In the genomic region with DNA sequence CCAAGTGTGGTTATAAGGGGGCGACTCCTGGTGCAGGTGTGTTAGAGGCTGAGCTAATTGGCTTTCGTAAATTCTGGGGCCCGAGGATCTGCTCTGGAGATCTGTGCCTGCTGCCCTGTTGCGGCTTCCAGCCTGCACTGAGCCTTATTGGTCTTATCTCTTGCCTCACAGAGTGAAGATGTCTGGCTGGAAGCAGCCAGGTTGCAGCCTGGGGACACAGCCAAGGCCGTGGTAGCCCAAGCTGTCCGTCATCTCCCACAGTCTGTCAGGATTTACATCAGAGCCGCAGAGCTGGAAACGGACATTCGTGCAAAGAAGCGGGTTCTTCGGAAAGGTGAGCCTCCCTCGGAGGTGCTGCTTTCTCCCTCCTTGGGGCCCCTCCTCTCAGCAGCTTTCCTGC, we compare ENCODE assay signal across 16 cellular contexts.
"Had no signal": no experiment of that assay in that cellular context is flagged by ENCODE, and none has a peak within 500 bp of the region (broad histone marks: within the 10 kb centered on the region; RNA-seq: fewer than 3 reads in every experiment).

No MANE protein-coding gene starts in this region.

- H3K9me3 Mint-ChIP-seq: activated B cell treated with CpG ODN at 0.5 μM for 24 hours; activated CD4-positive, alpha-beta memory T cell treated with anti-CD3 and anti-CD28 coated beads for 36 hours; brain; mesothelial cell of epicardium; natural killer cell treated with Interleukin-12 subunit alpha and Interleukin-12 subunit beta and Interleukin-15 and Interleukin-18, amount 100 ng/mL, for 72 hours; stimulated activated naive B cell treated with anti-CD40 and anti-IgM and Interleukin-4, amounts not matched to agents 10 μg/mL and 1 μg/mL and 100 μg/mL, for 72 hours had no signal

- H3K27ac ChIP-seq: coronary artery, foreskin keratinocyte, lower lobe of right lung, spleen, tibial artery had no signal

- H3K27ac Mint-ChIP-seq: activated B cell treated with CpG ODN at 0.5 μM for 24 hours; mesothelial cell of epicardium; natural killer cell treated with Interleukin-12 subunit alpha and Interleukin-12 subunit beta and Interleukin-15 and Interleukin-18, amount 100 ng/mL, for 72 hours; stimulated activated naive B cell treated with anti-CD40 and anti-IgM and Interleukin-4, amounts not matched to agents 10 μg/mL and 1 μg/mL and 100 μg/mL, for 72 hours had no signal

- DNase-seq: activated B cell treated with CpG ODN at 0.5 μM for 24 hours; activated CD4-positive, alpha-beta memory T cell treated with anti-CD3 and anti-CD28 coated beads for 36 hours; activated T-cell treated with anti-CD3 and anti-CD28 coated beads for 4 hours; foreskin keratinocyte; islet precursor cell; left colon; lower lobe of right lung; nucleus accumbens; spleen; stimulated activated CD4-positive, alpha-beta T cell treated with anti-CD3 and anti-CD28 coated beads, Interleukin-4, amount 100 ng/mL, for 4 hours; stimulated activated naive B cell treated with anti-CD40 and anti-IgM and Interleukin-4, amounts not matched to agents 10 μg/mL and 1 μg/mL and 100 μg/mL, for 72 hours; tibial artery had no signal

- ATAC-seq: foreskin keratinocyte; lower lobe of right lung; natural killer cell treated with Interleukin-12 subunit alpha and Interleukin-12 subunit beta and Interleukin-15 and Interleukin-18, amount 100 ng/mL, for 72 hours; stimulated activated naive B cell treated with anti-CD40 and anti-IgM and Interleukin-4, amounts not matched to agents 10 μg/mL and 1 μg/mL and 100 μg/mL, for 72 hours had no signal

- H3K27me3 Mint-ChIP-seq: activated B cell treated with CpG ODN at 0.5 μM for 24 hours; activated CD4-positive, alpha-beta memory T cell treated with anti-CD3 and anti-CD28 coated beads for 36 hours; brain; natural killer cell treated with Interleukin-12 subunit alpha and Interleukin-12 subunit beta and Interleukin-15 and Interleukin-18, amount 100 ng/mL, for 72 hours; stimulated activated naive B cell treated with anti-CD40 and anti-IgM and Interleukin-4, amounts not matched to agents 10 μg/mL and 1 μg/mL and 100 μg/mL, for 72 hours had no signal

- H3K4me1 Mint-ChIP-seq: brain had no signal

- H3K4me3 ChIP-seq: coronary artery, lower lobe of right lung, spleen, tibial artery had no signal

- H3K27me3 ChIP-seq: foreskin keratinocyte, spleen, tibial artery had no signal

- H3K4me3 Mint-ChIP-seq: activated B cell treated with CpG ODN at 0.5 μM for 24 hours; activated CD4-positive, alpha-beta memory T cell treated with anti-CD3 and anti-CD28 coated beads for 36 hours; brain; mesothelial cell of epicardium; natural killer cell treated with Interleukin-12 subunit alpha and Interleukin-12 subunit beta and Interleukin-15 and Interleukin-18, amount 100 ng/mL, for 72 hours; stimulated activated naive B cell treated with anti-CD40 and anti-IgM and Interleukin-4, amounts not matched to agents 10 μg/mL and 1 μg/mL and 100 μg/mL, for 72 hours had no signal

- H3K9me3 ChIP-seq: lower lobe of right lung, spleen, tibial artery had no signal

- H3K4me1 ChIP-seq: foreskin keratinocyte, tibial artery had no signal
